ENCODE assay signal across 9 cellular contexts in genomic region chr15:99568548-99569352, GRCh38. TPM values are rescaled to one million over a fixed set of nuclear protein-coding genes. Genes with fewer than 3 reads are reported as not detected.
DNase-seq lines count a peak whose midpoint lies in the region; ATAC-seq and TF ChIP-seq lines count a peak whose summit lies in the region.
"Had no signal": no experiment of that assay in that cellular context is flagged by ENCODE, and none has a peak within 500 bp of the region (broad histone marks: within the 10 kb centered on the region; RNA-seq: fewer than 3 reads in every experiment).

No MANE protein-coding gene starts in this region.

- H2AK5ac ChIP-seq in trophoblast cell (ENCODE audit: low read length) = no peak overlapping the region

- no peak overlapping the region for H3K23ac ChIP-seq in trophoblast cell (ENCODE audit: low read length)

- POLR2A ChIA-PET in RWPE1 (lab: Yijun Ruan, JAX; ENCODE audit: low non-redundant PET) = no interaction called here

- DNase-seq in DND-41 (no peak), esophagus squamous epithelium (lab: John Stamatoyannopoulos, UW) (no peak), trophoblast cell (peak in 1 of 2 donors; percentile 55), RWPE1 (ENCODE audit: low spot score) (no peak), ecto neural progenitor cell (ENCODE audit: low spot score) (no peak), endothelial cell (ENCODE audit: low spot score) (no peak)
- DNase-seq: NCI-H2029 had no signal

- H4K12ac ChIP-seq in trophoblast cell (ENCODE audit: low read depth, low read length) = no peak overlapping the region

- peaks cover 5% of the 10 kb centered on the region for H3K27me3 Mint-ChIP-seq in endothelial cell (ENCODE audit: unreplicated experiment)

- H2BK120ac ChIP-seq in trophoblast cell (ENCODE audit: insufficient read depth, low read length, poor library complexity) = no peak overlapping the region

- H3K4me1 ChIP-seq in DND-41 (ENCODE audit: insufficient read depth, low read length) (peaks cover 35% of the 10 kb centered on the region), KMS-11 (ENCODE audit: low read depth, poor library complexity, severe bottlenecking) (peaks cover 41% of the 10 kb centered on the region), esophagus squamous epithelium (peaks cover 7 to 72% (median 11%) of the 10 kb centered on the region in 3 donors), trophoblast cell (ENCODE audit: control insufficient read depth in 1 of 2, insufficient read depth in 2 of 2, low read length in 2 of 2) (peaks cover 1 to 2% of the 10 kb centered on the region in 2 experiments)

- H3K36me3 Mint-ChIP-seq in endothelial cell (ENCODE audit: low read depth, unreplicated experiment) = no peaks in the 10 kb centered on the region

- H3K9ac ChIP-seq in DND-41 (ENCODE audit: low read depth, low read length) = peak overlapping the region; percentile 80; the same call in 1 of the 2 replicates
- no peak overlapping the region for H3K9ac ChIP-seq in KMS-11
- peak overlapping the region; percentile 52 for H3K9ac ChIP-seq in trophoblast cell (ENCODE audit: low read length)

- CTCF ChIA-PET in RWPE1 (lab: Yijun Ruan, JAX) = no interaction called here

- no peak overlapping the region for H2BK12ac ChIP-seq in trophoblast cell (ENCODE audit: low read length)

- H3K9me3 Mint-ChIP-seq in endothelial cell (ENCODE audit: unreplicated experiment) = no peaks in the 10 kb centered on the region

- TF ChIP-seq POLR2A in esophagus squamous epithelium (IDR thresholded peaks at IDR 0.05) = no peak

- H3K18ac ChIP-seq in trophoblast cell (ENCODE audit: low read length) = no peak overlapping the region

- TF ChIP-seq CTCF in DND-41 (IDR thresholded peaks at IDR 0.05; ENCODE audit: borderline replicate concordance, extremely low read depth, low read length, poor library complexity, severe bottlenecking) (no peak), KMS-11 (conservative IDR thresholded peaks at IDR 0.05; ENCODE audit: low read depth, low read length) (no peak), esophagus squamous epithelium (IDR thresholded peaks at IDR 0.05) (no peak), RWPE1 (conservative IDR thresholded peaks at IDR 0.05; ENCODE audit: low read depth) (no peak), endothelial cell (IDR thresholded peaks at IDR 0.05; ENCODE audit: unreplicated experiment) (no peak)

- no peak overlapping the region for H4K8ac ChIP-seq in trophoblast cell (ENCODE audit: low read depth, low read length)

- H3K27me3 ChIP-seq in DND-41 (ENCODE audit: insufficient read depth, low read length, poor library complexity) (no peaks in the 10 kb centered on the region), KMS-11 (ENCODE audit: insufficient read depth, low read depth) (no peaks in the 10 kb centered on the region), esophagus squamous epithelium (no peaks in the 10 kb centered on the region), trophoblast cell (ENCODE audit: insufficient read depth, low read length) (no peaks in the 10 kb centered on the region)

- intact Hi-C loops in esophagus squamous epithelium (cut with DNase I) = loop anchor here (10.0 kb wide), 1 partner anchor 124 kb away; no protein-coding TSS in a partner anchor

- peaks cover 26% of the 10 kb centered on the region for H3K4me1 Mint-ChIP-seq in endothelial cell (ENCODE audit: unreplicated experiment)

- WGBS in esophagus squamous epithelium, 2 donors = 46 to 61% methylated on average over 9 of the region's 9 CpGs
- no CpG with 5 or more reads among the region's 9 CpGs for WGBS in trophoblast cell (ENCODE audit: extremely low coverage, insufficient coverage, insufficient read length)

- H2AFZ ChIP-seq in DND-41 (ENCODE audit: low read depth, low read length) (no peak overlapping the region), KMS-11 (ENCODE audit: low read depth) (no peak overlapping the region), trophoblast cell (ENCODE audit: insufficient read depth, low read length, poor library complexity) (no peak overlapping the region)

- ATAC-seq in DND-41 (ENCODE audit: insufficient read depth, low read depth) (no peak), HG02571 (IDR thresholded peaks at IDR 0.05; ENCODE audit: unreplicated experiment) (no peak)

- peaks cover 77% of the 10 kb centered on the region for H3K79me2 ChIP-seq in DND-41 (ENCODE audit: insufficient read depth, low read length)
- peaks cover 62% of the 10 kb centered on the region for H3K79me2 ChIP-seq in KMS-11 (ENCODE audit: insufficient read depth, low read depth)
- peaks cover 9% of the 10 kb centered on the region for H3K79me2 ChIP-seq in trophoblast cell (ENCODE audit: control insufficient read depth, insufficient read depth, low read length, poor library complexity)

- H3K4me3 ChIP-seq in DND-41 (ENCODE audit: low read depth in 1 of 2, low read length in 2 of 2) (peak overlapping the region in 1 of 2 experiments; percentile 91; a peak in 1 of 4 replicates), KMS-11 (IDR thresholded peaks at IDR 0.05; ENCODE audit: insufficient read depth, low read depth, low read length) (no peak overlapping the region), esophagus squamous epithelium (peak overlapping the region in 1 of 4 donors; percentile 78), trophoblast cell (ENCODE audit: low read depth, low read length) (no peak overlapping the region)

- H3K79me1 ChIP-seq in trophoblast cell (ENCODE audit: low read length) = peaks cover 15% of the 10 kb centered on the region

- H3K27ac Mint-ChIP-seq in endothelial cell (ENCODE audit: unreplicated experiment) = no peak overlapping the region

- no peaks in the 10 kb centered on the region for H3K36me3 ChIP-seq in DND-41 (ENCODE audit: insufficient read depth, low read length)
- H3K36me3 ChIP-seq in KMS-11 (ENCODE audit: insufficient read depth) = no peaks in the 10 kb centered on the region
- no peaks in the 10 kb centered on the region for H3K36me3 ChIP-seq in esophagus squamous epithelium
- no peaks in the 10 kb centered on the region for H3K36me3 ChIP-seq in trophoblast cell (ENCODE audit: control insufficient read depth in 1 of 2, insufficient read depth in 2 of 2, low read length in 2 of 2)

- H3K4me2 ChIP-seq in DND-41 (ENCODE audit: insufficient read depth, low read length) = peak overlapping the region; percentile 75
- 0 out of 2 replicates have a peak overlapping the region, but pooled peaks have one; percentile 7 for H3K4me2 ChIP-seq in KMS-11
- no peak overlapping the region for H3K4me2 ChIP-seq in trophoblast cell (ENCODE audit: low read length)

- H2BK5ac ChIP-seq in trophoblast cell (ENCODE audit: low read depth, low read length, poor library complexity) = no peak overlapping the region

- no peak overlapping the region for H3K14ac ChIP-seq in trophoblast cell (ENCODE audit: low read length)

- H3K9me3 ChIP-seq in DND-41 (ENCODE audit: insufficient read depth, low read length, severe bottlenecking) (no peaks in the 10 kb centered on the region), esophagus squamous epithelium (no peaks in the 10 kb centered on the region), trophoblast cell (ENCODE audit: insufficient read depth, low read depth, low read length) (no peaks in the 10 kb centered on the region)

- H3K27ac ChIP-seq in DND-41 (ENCODE audit: low read length) (no peak overlapping the region), KMS-11 (no peak overlapping the region), esophagus squamous epithelium (peak overlapping the region; percentile 26 to 99 (median 63)), trophoblast cell (ENCODE audit: low read depth, low read length) (no peak overlapping the region), RWPE1 (no peak overlapping the region)

- H3K4ac ChIP-seq in trophoblast cell (ENCODE audit: low read depth, low read length) = peak overlapping the region; percentile 91

- H4K20me1 ChIP-seq in DND-41 (ENCODE audit: insufficient read depth, low read length) = peaks cover 40% of the 10 kb centered on the region; the same call in 1 of the 2 replicates
- peaks cover 16% of the 10 kb centered on the region for H4K20me1 ChIP-seq in KMS-11 (ENCODE audit: insufficient read depth)

- no peak overlapping the region for H4K91ac ChIP-seq in trophoblast cell (ENCODE audit: low read depth, low read length)

- H3K4me3 Mint-ChIP-seq in endothelial cell (ENCODE audit: unreplicated experiment) = no peak overlapping the region

RNA-seq across cellular contexts. Expression of gene MEF2A, which starts 3.0 kb away (rescaled TPM):
- 10 to 100 TPM; 16.9 to 47.5 (median 24.3) TPM for total RNA-seq in esophagus squamous epithelium
- polyA plus RNA-seq in trophoblast cell (2013) = 12.2 and 12.6 TPM in 2 replicates
- 43.5 TPM for total RNA-seq in endothelial cell (ENCODE audit: unreplicated experiment)

Comparison
In these comparisons a context has a peak if more than half of its experiments do, and no peak if none do; other contexts are left out.
1. H3K27ac ChIP-seq: peak in esophagus squamous epithelium (4 of 4); none in DND-41 (single experiment), KMS-11 (single experiment), trophoblast cell (single experiment) and RWPE1 (single experiment).